In the genomic region with DNA sequence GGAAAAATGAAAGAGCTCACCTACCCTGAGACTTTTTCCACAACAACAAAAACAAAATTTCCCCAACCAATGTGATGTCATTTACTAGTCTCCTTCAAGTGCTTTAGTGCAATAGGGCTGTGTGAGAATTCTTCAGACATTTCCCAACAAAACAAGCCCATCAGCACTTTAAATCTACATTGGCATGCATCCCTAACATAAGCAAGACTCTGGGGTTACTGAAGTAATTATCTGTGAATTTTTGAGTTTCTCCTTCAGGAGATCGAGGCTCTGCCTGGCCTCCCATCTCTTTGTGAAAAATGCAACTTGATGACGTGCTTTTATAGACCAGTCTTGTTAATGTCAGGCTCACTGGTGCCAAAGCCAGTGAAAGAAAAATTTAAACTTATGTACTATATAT, we compare ENCODE assay signal across 29 cellular contexts.
"Had no signal": no experiment of that assay in that cellular context is flagged by ENCODE, and none has a peak within 500 bp of the region (broad histone marks: within the 10 kb centered on the region; RNA-seq: fewer than 3 reads in every experiment).

No MANE protein-coding gene starts in this region.

- H3K9me3 ChIP-seq: ovary, psoas muscle, right lobe of liver, sigmoid colon, testis, tibial artery, transverse colon, upper lobe of right lung, uterus had no signal

- H3K4me3 ChIP-seq: neural progenitor cell, ovary, psoas muscle, right lobe of liver, sigmoid colon, suprapubic skin, testis, tibial artery, transverse colon, upper lobe of right lung, uterus had no signal

- DNase-seq: natural killer cell; occipital lobe; ovary; posterior cingulate gyrus; psoas muscle; right cardiac atrium; right lobe of liver; sigmoid colon; small intestine; stimulated activated CD4-positive, alpha-beta T cell treated with anti-CD3 and anti-CD28 coated beads, Interleukin-15, amount 100 ng/mL, for 24 hours; stimulated activated CD4-positive, alpha-beta T cell treated with anti-CD3 and anti-CD28 coated beads, Interleukin-2, amount 100 ng/mL, for 24 hours; stimulated activated CD4-positive, alpha-beta T cell treated with anti-CD3 and anti-CD28 coated beads, Interleukin-2, amount 100 ng/mL, for 48 hours; stimulated activated CD4-positive, alpha-beta T cell treated with anti-CD3 and anti-CD28 coated beads, Interleukin-4, amount 100 ng/mL, for 24 hours; stimulated activated naive CD4-positive, alpha-beta T cell; stimulated activated naive CD8-positive, alpha-beta T cell treated with anti-CD3 and anti-CD28 coated beads, Interleukin-15, amount 100 ng/mL, for 72 hours; stimulated activated naive CD8-positive, alpha-beta T cell treated with anti-CD3 and anti-CD28 coated beads, Interleukin-15, Interleukin-2, amounts not matched to agents 100 U/mL and 50 U/mL, for 24 hours; substantia nigra; testis; tibial artery; transverse colon; upper lobe of right lung; uterus had no signal

- H3K4me2 ChIP-seq: neural progenitor cell had no signal

- ATAC-seq: natural killer cell; psoas muscle; right cardiac atrium; right lobe of liver; stimulated activated effector memory CD8-positive, alpha-beta T cell treated with anti-CD3 and anti-CD28 coated beads, Interleukin-12 subunit alpha, Interleukin-12 subunit beta, amount 100 ng/mL, for 72 hours; stimulated activated naive CD8-positive, alpha-beta T cell treated with anti-CD3 and anti-CD28 coated beads, Interleukin-15, amount 100 ng/mL, for 72 hours; stimulated activated naive CD8-positive, alpha-beta T cell treated with anti-CD3 and anti-CD28 coated beads, Interleukin-15, Interleukin-2, amounts not matched to agents 100 U/mL and 50 U/mL, for 24 hours; upper lobe of right lung had no signal

- H3K36me3 ChIP-seq: neural progenitor cell, ovary, right lobe of liver, sigmoid colon, suprapubic skin, tibial artery, transverse colon, upper lobe of right lung, uterus had no signal

- H3K9ac ChIP-seq: neural progenitor cell, parathyroid adenoma had no signal

- H3K4me1 ChIP-seq: neural progenitor cell, parathyroid adenoma, psoas muscle, right lobe of liver, suprapubic skin, testis, tibial artery, transverse colon, upper lobe of right lung, uterus had no signal

- H3K4me1 Mint-ChIP-seq: natural killer cell; stimulated activated effector memory CD8-positive, alpha-beta T cell treated with anti-CD3 and anti-CD28 coated beads, Interleukin-12 subunit alpha, Interleukin-12 subunit beta, amount 100 ng/mL, for 72 hours; stimulated activated naive CD8-positive, alpha-beta T cell treated with anti-CD3 and anti-CD28 coated beads, Interleukin-15, amount 100 ng/mL, for 72 hours had no signal

- H3K36me3 Mint-ChIP-seq: neural progenitor cell; stimulated activated effector memory CD8-positive, alpha-beta T cell treated with anti-CD3 and anti-CD28 coated beads, Interleukin-12 subunit alpha, Interleukin-12 subunit beta, amount 100 ng/mL, for 72 hours; type B pancreatic cell had no signal

- H2AFZ ChIP-seq: neural progenitor cell, parathyroid adenoma had no signal

- H3K27me3 ChIP-seq: neural progenitor cell, ovary, right lobe of liver, sigmoid colon, suprapubic skin, testis, tibial artery, transverse colon, upper lobe of right lung, uterus had no signal

- H3K27ac ChIP-seq: neural progenitor cell, ovary, parathyroid adenoma, psoas muscle, right lobe of liver, sigmoid colon, suprapubic skin, testis, tibial artery, transverse colon, upper lobe of right lung, uterus had no signal

- H3K4me3 Mint-ChIP-seq: natural killer cell; nephron; neural progenitor cell; stimulated activated effector memory CD8-positive, alpha-beta T cell treated with anti-CD3 and anti-CD28 coated beads, Interleukin-12 subunit alpha, Interleukin-12 subunit beta, amount 100 ng/mL, for 72 hours; stimulated activated naive CD8-positive, alpha-beta T cell treated with anti-CD3 and anti-CD28 coated beads, Interleukin-15, amount 100 ng/mL, for 72 hours; type B pancreatic cell had no signal

- H3K27ac Mint-ChIP-seq: natural killer cell; nephron; neural progenitor cell; progenitor cell of endocrine pancreas; stimulated activated effector memory CD8-positive, alpha-beta T cell treated with anti-CD3 and anti-CD28 coated beads, Interleukin-12 subunit alpha, Interleukin-12 subunit beta, amount 100 ng/mL, for 72 hours; stimulated activated naive CD8-positive, alpha-beta T cell treated with anti-CD3 and anti-CD28 coated beads, Interleukin-15, amount 100 ng/mL, for 72 hours; type B pancreatic cell had no signal
